ENCODE assay signal across 8 cellular contexts in the genomic region with DNA sequence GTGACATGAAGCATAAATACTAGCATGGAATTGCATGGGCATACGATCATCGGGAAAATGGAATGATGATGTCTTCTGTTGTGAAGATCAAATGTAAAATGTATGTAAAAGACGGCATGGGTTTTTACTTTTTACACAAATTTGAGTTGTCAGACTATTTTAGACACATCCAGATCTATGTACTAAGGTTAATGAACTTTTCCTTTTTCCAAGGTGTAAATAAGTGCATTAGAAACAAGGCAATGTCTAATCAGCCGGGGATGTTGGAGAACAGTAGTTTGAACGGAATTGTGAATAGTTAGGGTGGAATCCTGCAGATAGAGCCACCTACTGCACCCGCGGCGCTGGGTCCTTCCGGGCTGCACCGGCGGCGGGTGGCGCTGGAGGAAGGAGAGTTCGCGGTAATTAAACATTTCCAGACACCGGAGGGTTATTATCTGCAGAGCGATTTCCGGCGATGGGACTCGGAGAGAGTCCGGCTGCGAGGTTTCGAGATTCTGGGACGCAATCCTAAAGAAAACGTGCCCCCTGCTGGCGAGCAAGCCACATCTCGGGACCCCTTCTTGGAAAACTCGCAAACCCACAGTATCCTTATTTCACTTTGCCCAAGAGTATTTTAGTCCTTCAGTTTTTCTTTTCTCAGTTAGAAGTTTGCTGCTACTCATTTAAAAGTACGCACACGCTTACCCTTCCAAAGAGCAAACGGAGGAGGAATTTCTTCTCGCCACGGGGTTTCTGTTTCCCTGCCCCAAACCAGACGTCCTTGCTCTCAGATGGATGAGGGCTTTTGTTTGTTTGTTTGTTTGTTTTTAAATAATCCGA. TPM values are rescaled to one million over a fixed set of nuclear protein-coding genes. Genes with fewer than 3 reads are reported as not detected.
DNase-seq lines count a peak whose midpoint lies in the region; ATAC-seq and TF ChIP-seq lines count a peak whose summit lies in the region.

No MANE protein-coding gene starts in this region.

- TF ChIP-seq CTCF in DOHH2 (IDR thresholded peaks at IDR 0.05; ENCODE audit: low read depth, low read length, poor library complexity, severe bottlenecking) (peak; percentile 77), SU-DHL-6 (IDR thresholded peaks at IDR 0.05; ENCODE audit: insufficient read depth, low read length, poor library complexity, severe bottlenecking) (peak; percentile 24), colonic mucosa (IDR thresholded peaks at IDR 0.05) (peak; percentile 69)

- ATAC-seq in left lobe of liver (peak; percentile 79), HG03460 (IDR thresholded peaks at IDR 0.05; ENCODE audit: unreplicated experiment) (no peak)

- DNase-seq in H7 (peak; percentile 89), NCI-H1092 treated with DMSO at 0.1 percent for 48 hours (lab: John Stamatoyannopoulos, UW) (peak; percentile 44), colonic mucosa (peak; percentile 88), left lobe of liver (ENCODE audit: low spot score) (peak; percentile 81)
- DNase-seq in stimulated activated CD4-positive, alpha-beta T cell treated with anti-CD3 and anti-CD28 coated beads, Interleukin-2, amount 100 ng/mL, for 24 hours: peak; percentile 61 to 72

- H4K20me1 ChIP-seq in DOHH2 (ENCODE audit: control insufficient read depth, insufficient read depth, low read depth, low read length): no peaks in the 10 kb centered on the region
- H4K20me1 ChIP-seq in SU-DHL-6 (ENCODE audit: low read depth, low read length): no peaks in the 10 kb centered on the region

- H3K9ac ChIP-seq in SU-DHL-6 (ENCODE audit: low read length): no peak overlapping the region
- H3K9ac ChIP-seq in colonic mucosa (ENCODE audit: low read depth in 2 of 2, low read length in 2 of 2): peak overlapping the region; percentile 44 to 83

- H3F3A ChIP-seq in DOHH2 (ENCODE audit: control insufficient read depth, insufficient read depth) (no peaks in the 10 kb centered on the region), SU-DHL-6 (ENCODE audit: insufficient read depth) (no peaks in the 10 kb centered on the region)

- H2AFZ ChIP-seq in SU-DHL-6 (ENCODE audit: low read depth, low read length, severe bottlenecking): no peak overlapping the region

- H3K27ac ChIP-seq in DOHH2 (ENCODE audit: low read depth, low read length): no peak overlapping the region
- no peak overlapping the region for H3K27ac ChIP-seq in SU-DHL-6 (ENCODE audit: low read depth, low read length)
- peak overlapping the region; percentile 51 for H3K27ac ChIP-seq in colonic mucosa

- no peaks in the 10 kb centered on the region for H3K36me3 ChIP-seq in DOHH2 (ENCODE audit: control insufficient read depth, low read length)
- no peaks in the 10 kb centered on the region for H3K36me3 ChIP-seq in H7 (replicated peaks; ENCODE audit: control insufficient read depth, insufficient read depth, low read length)
- no peaks in the 10 kb centered on the region for H3K36me3 ChIP-seq in SU-DHL-6 (ENCODE audit: low read length)
- H3K36me3 ChIP-seq in colonic mucosa: no peaks in the 10 kb centered on the region

- H3K4me2 ChIP-seq in DOHH2 (ENCODE audit: low read length): peak overlapping the region; percentile 72
- peak overlapping the region; percentile 38 for H3K4me2 ChIP-seq in SU-DHL-6 (ENCODE audit: low read depth, low read length, poor library complexity, severe bottlenecking)

- intact Hi-C loops in colonic mucosa (cut with DNase I): loop anchor here (2.0 to 10.0 kb wide), 3 partner anchors 478 to 841 kb away; no protein-coding TSS in a partner anchor

- H3K9me3 ChIP-seq in DOHH2 (ENCODE audit: control insufficient read depth, insufficient read depth, low read length) (no peaks in the 10 kb centered on the region), SU-DHL-6 (ENCODE audit: insufficient read depth, low read length) (no peaks in the 10 kb centered on the region), colonic mucosa (no peaks in the 10 kb centered on the region)

- H3K79me2 ChIP-seq in DOHH2 (ENCODE audit: control insufficient read depth, low read length): no peaks in the 10 kb centered on the region
- H3K79me2 ChIP-seq in SU-DHL-6 (ENCODE audit: insufficient read depth, low read length): no peaks in the 10 kb centered on the region

- H3K27me3 ChIP-seq in DOHH2 (ENCODE audit: control insufficient read depth, low read length) (peaks cover 75% of the 10 kb centered on the region), H7 (ENCODE audit: control insufficient read depth, insufficient read depth, low read length) (peaks cover 85% of the 10 kb centered on the region), SU-DHL-6 (ENCODE audit: low read length) (no peaks in the 10 kb centered on the region), colonic mucosa (peaks cover 19% of the 10 kb centered on the region)

- H3K9me2 ChIP-seq in DOHH2 (replicated peaks; ENCODE audit: control insufficient read depth, low read length) (no peaks in the 10 kb centered on the region), SU-DHL-6 (replicated peaks; ENCODE audit: insufficient read depth, low read length) (no peaks in the 10 kb centered on the region)

- H3K4me1 ChIP-seq in DOHH2 (ENCODE audit: control insufficient read depth, low read length) (peaks cover 13% of the 10 kb centered on the region), colonic mucosa (no peaks in the 10 kb centered on the region)

- H3K4me3 ChIP-seq in DOHH2 (ENCODE audit: low read length): peak overlapping the region; percentile 59
- H3K4me3 ChIP-seq in H7 (ENCODE audit: insufficient read depth, low read depth, low read length): peak overlapping the region; percentile 3; the same call in 1 of the 2 replicates
- no peak overlapping the region for H3K4me3 ChIP-seq in SU-DHL-6 (ENCODE audit: insufficient read depth, low read length, poor library complexity, severe bottlenecking)
- peak overlapping the region; percentile 37 for H3K4me3 ChIP-seq in colonic mucosa

RNA-seq across cellular contexts. Expression of a gene that starts 4.4 kb away (rescaled TPM):
- 0.44 TPM in 1 of 2 replicates, not detected in the other for total RNA-seq in H7 (2014; rRNA removed; shearing (Covaris generic))
- total RNA-seq in colonic mucosa (1 to 10 TPM; 1.7 to 2.4 TPM), left lobe of liver (0.18 TPM)

Comparison
In these comparisons a context has a peak if more than half of its experiments do, and no peak if none do; other contexts are left out.
1. CTCF ChIP-seq: peak in every context shown above with its lines; median percentile 77 in DOHH2; 69 in colonic mucosa; 24 in SU-DHL-6.